Comparison of ENCODE assay signal across 20 cellular contexts in the genomic region with DNA sequence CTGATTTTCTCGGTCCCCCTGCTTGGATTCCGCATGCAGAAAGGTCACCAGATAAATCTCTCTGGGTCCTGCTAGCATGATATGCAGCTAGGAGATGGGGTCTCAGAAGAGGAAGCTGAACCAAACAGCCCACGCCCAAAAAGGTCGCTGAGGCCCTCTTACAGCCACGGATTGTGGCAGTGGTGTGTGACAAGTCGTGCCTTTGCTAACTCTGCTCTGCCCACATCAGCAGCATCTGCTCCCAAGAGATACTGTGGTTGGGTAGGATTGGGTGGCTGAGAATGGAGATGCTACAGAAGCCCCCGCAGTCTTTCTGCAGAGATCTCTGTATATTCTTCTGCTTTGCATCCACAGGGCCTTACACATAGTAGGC. TPM values are rescaled to one million over a fixed set of nuclear protein-coding genes. Genes with fewer than 3 reads are reported as not detected.
A peak's percentile ranks its signal among the peaks of the same experiment; 100 is the strongest.
DNase-seq lines count a peak whose midpoint lies in the region; ATAC-seq, FAIRE-seq and TF ChIP-seq lines count a peak whose summit lies in the region.
"Had no signal": no experiment of that assay in that cellular context is flagged by ENCODE, and none has a peak within 500 bp of the region (broad histone marks: within the 10 kb centered on the region; RNA-seq: fewer than 3 reads in every experiment).

No MANE protein-coding gene starts in this region.

- POLR2A ChIA-PET in K562 (lab: Yijun Ruan, JAX): no interaction called here

- intact Hi-C loops in K562 (cut with micrococcal nuclease): no loop called here
- intact Hi-C loops in left cardiac atrium (cut with DNase I): no loop called here
- intact Hi-C loops in left lung (cut with DNase I): no loop called here

- H3K36me3 ChIP-seq in CD4-positive, CD25-positive, alpha-beta regulatory T cell (ENCODE audit: control insufficient read depth, insufficient read depth, low read length): no peaks in the 10 kb centered on the region
- H3K36me3 ChIP-seq in GM06990 (ENCODE audit: control insufficient read depth, insufficient read depth, low read length): no peaks in the 10 kb centered on the region
- no peaks in the 10 kb centered on the region for H3K36me3 ChIP-seq in K562 (ENCODE audit: control insufficient read depth, insufficient read depth, low read length)
- H3K36me3 ChIP-seq in left lung: no peaks in the 10 kb centered on the region
- H3K36me3 ChIP-seq: BE2C had no signal

- H3K4me1 Mint-ChIP-seq in CD4-positive, CD25-positive, alpha-beta regulatory T cell: peaks cover 24 to 81% (median 64%) of the 10 kb centered on the region in 4 donors
- H3K4me1 Mint-ChIP-seq in T-helper 17 cell: peaks cover 51% of the 10 kb centered on the region

- no peak overlapping the region for H3K4me2 ChIP-seq in K562 (ENCODE audit: insufficient read depth, low read length)

- 56% methylated on average over 7 of the region's 7 CpGs for WGBS in K562 (ENCODE audit: insufficient coverage, low coverage, missing lambda C conversion rate)

- H3K9me3 ChIP-seq in CD4-positive, CD25-positive, alpha-beta regulatory T cell (ENCODE audit: control insufficient read depth in 2 of 2, low read length in 2 of 2): no peaks in the 10 kb centered on the region
- H3K9me3 ChIP-seq in T-helper 17 cell (ENCODE audit: control insufficient read depth, low read length, poor library complexity, severe bottlenecking): no peaks in the 10 kb centered on the region
- no peaks in the 10 kb centered on the region; the same call in 1 of the 2 replicates for H3K9me3 ChIP-seq in K562 (replicated peaks; ENCODE audit: control insufficient read depth, insufficient read depth, low read depth, low read length)
- H3K9me3 ChIP-seq in left lung: no peaks in the 10 kb centered on the region
- H3K9me3 ChIP-seq: BE2C had no signal

- no peaks in the 10 kb centered on the region for H4K20me1 ChIP-seq in K562 (replicated peaks; ENCODE audit: control insufficient read depth, insufficient read depth, low read length)

- DNase-seq in CD4-positive, CD25-positive, alpha-beta regulatory T cell: no peak
- DNase-seq in GM06990 (ENCODE audit: extremely low read depth, insufficient read length): no peak
- no peak for DNase-seq in T-helper 17 cell
- DNase-seq in K562 (ENCODE audit: extremely low read depth in 1 of 4, low spot score in 3 of 4): no peak
- no peak for DNase-seq in caudate nucleus (lab: John Stamatoyannopoulos, UW)
- DNase-seq in left cardiac atrium: no peak
- no peak for DNase-seq in NCI-H510A (lab: John Stamatoyannopoulos, UW)
- no peak for DNase-seq in left lung
- DNase-seq: BE2C; HCEC 1CT; MV-4-11; NCI-H1417 treated with DMSO at 0.1 percent for 48 hours; NCI-H1930; NCI-H2171; NCI-H446; NK-92 treated with Interleukin-12 subunit alpha and Interleukin-12 subunit beta, amount 100 ng/mL, for 24 hours; OCI-M1; RPMI8226; SIG-M5 had no signal

- H3K9me1 ChIP-seq in K562 (ENCODE audit: control insufficient read depth, insufficient read depth, low read length): no peaks in the 10 kb centered on the region

- no peak for TF ChIP-seq POLR2A in K562 (conservative IDR thresholded peaks at IDR 0.05)

- peak overlapping the region in 3 of 4 donors; percentile 21 to 79 (median 27) for H3K4me3 Mint-ChIP-seq in CD4-positive, CD25-positive, alpha-beta regulatory T cell
- H3K4me3 Mint-ChIP-seq in T-helper 17 cell: no peak overlapping the region

- FAIRE-seq in K562 (lab: Jason Lieb, UNC): no peak

- BruUV-seq in K562 (replicated peaks; lab: Mats Ljungman, UMichigan): no TSS peak

- no peaks in the 10 kb centered on the region for H3K27me3 ChIP-seq in CD4-positive, CD25-positive, alpha-beta regulatory T cell (ENCODE audit: control insufficient read depth, insufficient read depth, low read length)
- no peaks in the 10 kb centered on the region for H3K27me3 ChIP-seq in GM06990 (replicated peaks; ENCODE audit: control insufficient read depth, insufficient read depth, low read length)
- H3K27me3 ChIP-seq in K562 (ENCODE audit: control insufficient read depth in 2 of 2, insufficient read depth in 2 of 2, low read length in 2 of 2): no peaks in the 10 kb centered on the region
- H3K27me3 ChIP-seq in left lung: peaks cover 0 to 27% of the 10 kb centered on the region in 2 donors

- peaks cover 61% of the 10 kb centered on the region for H3K4me1 ChIP-seq in CD4-positive, CD25-positive, alpha-beta regulatory T cell (ENCODE audit: control insufficient read depth, insufficient read depth, low read length, poor library complexity, severe bottlenecking)
- H3K4me1 ChIP-seq in K562 (replicated peaks in 1 of 2; ENCODE audit: control insufficient read depth in 2 of 2, insufficient read depth in 2 of 2, low read length in 2 of 2): peaks cover 9 to 43% of the 10 kb centered on the region in 2 experiments; a peak in 4 of 5 replicates
- H3K4me1 ChIP-seq in left lung: no peaks in the 10 kb centered on the region
- H3K4me1 ChIP-seq: BE2C had no signal

- no peak for ATAC-seq in CD4-positive, CD25-positive, alpha-beta regulatory T cell (ENCODE audit: low read depth in 2 of 2)
- ATAC-seq in T-helper 17 cell (no peak), K562 (no peak), left cardiac atrium (no peak), left lung (no peak)

- TF ChIP-seq EP300 in K562 (IDR thresholded peaks at IDR 0.05; ENCODE audit: low read length): no peak

- no peak overlapping the region for H3K4me3 ChIP-seq in CD4-positive, CD25-positive, alpha-beta regulatory T cell (ENCODE audit: low read depth, low read length)
- H3K4me3 ChIP-seq in GM06990 (replicated peaks; ENCODE audit: low read depth, low read length) (peak overlapping the region; percentile 2; the same call in 1 of the 2 replicates), K562 (no peak overlapping the region), left lung (no peak overlapping the region)

- H3K27ac Mint-ChIP-seq in CD4-positive, CD25-positive, alpha-beta regulatory T cell: peak overlapping the region in 1 of 3 donors; percentile 47
- H3K27ac Mint-ChIP-seq in T-helper 17 cell: peak overlapping the region; percentile 6

- in situ Hi-C loops in K562 (cut with MboI): no loop called here

- CTCF ChIA-PET in K562 (lab: Yijun Ruan, JAX; ENCODE audit: low intra/inter-chr PET ratio): no interaction called here

- H3K9me3 Mint-ChIP-seq in CD4-positive, CD25-positive, alpha-beta regulatory T cell: peaks cover 0 to 5% (median 0%) of the 10 kb centered on the region in 7 donors

- H3K9ac ChIP-seq in K562 (ENCODE audit: insufficient read depth in 1 of 2, low read depth in 2 of 2, low read length in 2 of 2): no peak overlapping the region; a peak in 1 of 4 replicates

- TF ChIP-seq CTCF in GM06990 (IDR thresholded peaks at IDR 0.05; ENCODE audit: insufficient read depth, low read length, poor library complexity, severe bottlenecking) (no peak), K562 (IDR thresholded peaks at IDR 0.05 in 2 of 3, conservative IDR thresholded peaks at IDR 0.05 in 1 of 3; ENCODE audit: insufficient read depth in 2 of 3, low read depth in 1 of 3, low read length in 3 of 3) (no peak), left lung (IDR thresholded peaks at IDR 0.05) (no peak)

- H2AFZ ChIP-seq in K562 (ENCODE audit: low read depth, low read length): peak overlapping the region; percentile 90

- H3K79me2 ChIP-seq in K562 (ENCODE audit: control insufficient read depth, insufficient read depth, low read length): no peaks in the 10 kb centered on the region

- H3K36me3 Mint-ChIP-seq in CD4-positive, CD25-positive, alpha-beta regulatory T cell: no peaks in the 10 kb centered on the region
- no peaks in the 10 kb centered on the region for H3K36me3 Mint-ChIP-seq in T-helper 17 cell (ENCODE audit: low read depth)
- H3K36me3 Mint-ChIP-seq: IgD-negative memory B cell had no signal

- H3K27ac ChIP-seq in CD4-positive, CD25-positive, alpha-beta regulatory T cell (ENCODE audit: insufficient read depth, low read length, poor library complexity, severe bottlenecking): no peak overlapping the region
- H3K27ac ChIP-seq in K562 (ENCODE audit: extremely low read depth, low read depth, low read length) (no peak overlapping the region), caudate nucleus (ENCODE audit: low read depth, low read length) (no peak overlapping the region), left lung (no peak overlapping the region)

- no peak for TF ChIP-seq RAD21 in K562 (CRISPR knock-in tag; conservative IDR thresholded peaks at IDR 0.05 in 1 of 2, IDR thresholded peaks at IDR 0.05 in 1 of 2)

- H3K27me3 Mint-ChIP-seq in CD4-positive, CD25-positive, alpha-beta regulatory T cell: no peaks in the 10 kb centered on the region
- no peaks in the 10 kb centered on the region for H3K27me3 Mint-ChIP-seq in T-helper 17 cell

TF ChIP-seq in K562, 482 proteins besides CTCF, POLR2A, EP300 and RAD21:
- no peak for TF ChIP-seq MED1 (CRISPR knock-in tag; IDR thresholded peaks at IDR 0.05; ENCODE audit: borderline replicate concordance)
TF ChIP-seq in K562: peak in this region for 0.

RNA-seq across cellular contexts. Expression of a gene that starts 15.2 kb away (rescaled TPM):
- total RNA-seq in CD4-positive, CD25-positive, alpha-beta regulatory T cell: 196 TPM
- polyA plus RNA-seq in CD4-positive, CD25-positive, alpha-beta regulatory T cell: 100 to 1,000 TPM; 348 to 554 (median 391) TPM
- total RNA-seq in T-helper 17 cell (100 to 1,000 TPM; 136 to 138 TPM), K562 (2014; rRNA removed) (not detected in 2 replicates), K562 (2014; rRNA removed; fragmentation: Illumina TruSeq; extraction: Trizol) (not detected in 2 replicates), K562 (2015; rRNA removed; fragmentation: Illumina TruSeq; extraction: Trizol) (0.22 TPM in 1 of 2 replicates, not detected in the other), K562 (2021) (not detected in 2 replicates), left cardiac atrium (under 1 TPM; 0.31 to 0.88 TPM), left lung (1 to 10 TPM; 1.9 to 3.0 TPM)
- not detected in 2 replicates for total RNA-seq in K562 (2011; cell fraction: chromatin; rRNA removed; ENCODE audit: low replicate concordance)
- total RNA-seq in K562 (2011; cell fraction: nucleolus; rRNA removed): not detected in 2 replicates
- not detected in 2 replicates for total RNA-seq in K562 (2011; cell fraction: nucleoplasm; rRNA removed)
- polyA plus RNA-seq in K562 (2011; rRNA removed) (not detected in 2 replicates), K562 (2014; fragmentation: Illumina TruSeq; extraction: Trizol) (0.10 TPM in 1 of 2 replicates, not detected in the other), K562 (2014; fragmentation: Nextera tagmentation; extraction: Ambion mirVana) (under 1 TPM; 0.06 to 0.07 TPM), K562 (2014; rRNA removed) (0.80 TPM in 1 of 2 replicates, not detected in the other)
- not detected in 2 replicates for polyA plus RNA-seq in K562 (2011; cell fraction: cytosol; rRNA removed)
- polyA plus RNA-seq in K562 (2011; cell fraction: nucleus; rRNA removed): not detected in 2 replicates
- 0.08 and 0.09 TPM in 2 replicates for polyA plus RNA-seq in K562 (2012)
- not detected in 2 replicates for polyA minus RNA-seq in K562 (2011; rRNA and poly(A)+ RNA removed)
- polyA minus RNA-seq in K562 (2011; cell fraction: cytosol; rRNA and poly(A)+ RNA removed): not detected in 2 replicates
- not detected in 2 replicates for polyA minus RNA-seq in K562 (2011; cell fraction: nucleus; rRNA and poly(A)+ RNA removed)

Comparison
In these comparisons a context has a peak if more than half of its experiments do, and no peak if none do; other contexts are left out.
1. RNA of a gene that starts 15.2 kb away (total RNA-seq): 196 TPM in CD4-positive, CD25-positive, alpha-beta regulatory T cell (single experiment) and 136 to 138 TPM in T-helper 17 cell; 1.9 to 3.0 TPM in left lung, 0.31 to 0.88 TPM in left cardiac atrium and 0.22 TPM in K562; every median in the first group is over 10 times any median in the second.